1 cellular context compared by ENCODE assay signal in genomic region chr6:57089265-57089664, GRCh38.
TF ChIP-seq lines count a peak whose summit lies in the region.

No MANE protein-coding gene starts in this region.

TF ChIP-seq in endothelial cell of umbilical vein, 7 proteins besides CTCF, POLR2A, EP300 and RAD21 (continued from another document):
- TF ChIP-seq GATA2 (IDR thresholded peaks at IDR 0.05; ENCODE audit: insufficient read depth, insufficient read length, low read depth, low read length) (no peak), MYC (IDR thresholded peaks at IDR 0.05; ENCODE audit: low read depth, low read length) (no peak), EZH2 (IDR thresholded peaks at IDR 0.05; ENCODE audit: borderline replicate concordance, low read depth, low read length, severe bottlenecking) (no peak), MAX (IDR thresholded peaks at IDR 0.05; ENCODE audit: insufficient read depth, insufficient read length) (no peak)
